Comparison of ENCODE assay signal across 11 cellular contexts in the genomic region with DNA sequence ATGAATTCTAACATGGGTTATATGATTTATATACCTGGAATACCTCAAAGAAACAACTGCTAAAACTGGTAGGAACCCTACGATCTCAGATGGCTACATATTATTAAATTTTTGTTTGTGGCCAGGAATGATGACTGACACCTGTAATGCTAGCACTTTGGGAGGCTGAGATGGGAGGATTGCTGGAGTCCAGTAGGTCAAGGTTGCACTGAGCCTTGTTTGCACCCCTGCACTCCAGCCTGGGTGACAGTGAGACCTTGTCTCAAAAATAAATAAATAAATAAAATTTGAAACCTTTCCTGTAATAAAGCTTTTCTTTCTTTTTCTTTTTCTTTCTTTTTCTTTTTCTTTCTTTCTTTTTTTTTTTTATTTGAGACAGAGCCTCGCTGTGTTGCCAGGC.
"Had no signal": no experiment of that assay in that cellular context is flagged by ENCODE, and none has a peak within 500 bp of the region (broad histone marks: within the 10 kb centered on the region; RNA-seq: fewer than 3 reads in every experiment).

No MANE protein-coding gene starts in this region.

- H3K27ac Mint-ChIP-seq: GM23338, H9, HFFc6 had no signal

- H3K4me3 Mint-ChIP-seq: GM23338, H9, HFFc6 had no signal

- H3K36me3 ChIP-seq: HAP-1 had no signal

- H3K27ac ChIP-seq: GM23248 had no signal

- DNase-seq: GM23248, GOT3, H7, H9, HCEC 1CT, HFFc6 had no signal

- H2AFZ ChIP-seq: GM23248, GM23338 had no signal

- H3K9me3 ChIP-seq: HAP-1 had no signal

- H3K4me2 ChIP-seq: GM23338 had no signal

- ATAC-seq: GM23338, HCT116 had no signal

- H3K4me3 ChIP-seq: GM23248, GM23338, HAP-1 had no signal

- H3K9ac ChIP-seq: GM23248 had no signal

- FAIRE-seq: H1, H54 had no signal
